9 cellular contexts compared by ENCODE assay signal in genomic region chr18:49561127-49561376, GRCh38. TPM values are rescaled to one million over a fixed set of nuclear protein-coding genes. Genes with fewer than 3 reads are reported as not detected.
DNase-seq lines count a peak whose midpoint lies in the region; ATAC-seq and TF ChIP-seq lines count a peak whose summit lies in the region.
"Had no signal": no experiment of that assay in that cellular context is flagged by ENCODE, and none has a peak within 500 bp of the region (broad histone marks: within the 10 kb centered on the region; RNA-seq: fewer than 3 reads in every experiment).

No MANE protein-coding gene starts in this region.

- no peak overlapping the region for H3K27ac Mint-ChIP-seq in osteocyte (ENCODE audit: unreplicated experiment)

- H3K9me3 Mint-ChIP-seq in osteocyte (ENCODE audit: unreplicated experiment): no peaks in the 10 kb centered on the region

- no peaks in the 10 kb centered on the region; the same call in 1 of the 2 replicates for H3F3A ChIP-seq in OCI-LY1 (ENCODE audit: insufficient read depth, low read length)

- TF ChIP-seq CTCF in OCI-LY1 (IDR thresholded peaks at IDR 0.05; ENCODE audit: low read length) (no peak), osteocyte (IDR thresholded peaks at IDR 0.05) (no peak), GM13977 (IDR thresholded peaks at IDR 0.05; ENCODE audit: extremely low read depth, insufficient read depth, missing control alignments) (no peak)

- no peaks in the 10 kb centered on the region for H3K9me3 ChIP-seq in OCI-LY1 (ENCODE audit: low read length)

- H3K27ac ChIP-seq in OCI-LY1 (ENCODE audit: low read depth, low read length, poor library complexity, severe bottlenecking): no peak overlapping the region
- H3K27ac ChIP-seq in epithelial cell of prostate: peak overlapping the region; percentile 81

- peaks cover 5% of the 10 kb centered on the region; the same call in 1 of the 2 replicates for H3K27me3 ChIP-seq in OCI-LY1 (ENCODE audit: insufficient read depth, low read length)

- H3K9ac ChIP-seq in OCI-LY1 (ENCODE audit: low read length): peak overlapping the region; percentile 78

- H3K4me1 Mint-ChIP-seq in osteocyte (ENCODE audit: unreplicated experiment): peaks cover 20% of the 10 kb centered on the region

- H3K9me2 ChIP-seq in OCI-LY1 (ENCODE audit: low read depth, low read length): no peaks in the 10 kb centered on the region

- H3K4me3 Mint-ChIP-seq in osteocyte (ENCODE audit: unreplicated experiment): peak overlapping the region; percentile 70

- H3K36me3 ChIP-seq in OCI-LY1 (ENCODE audit: insufficient read depth, low read length): peaks cover 11% of the 10 kb centered on the region

- H3K36me3 Mint-ChIP-seq in osteocyte (ENCODE audit: unreplicated experiment): no peaks in the 10 kb centered on the region

- H4K20me1 ChIP-seq in OCI-LY1 (ENCODE audit: insufficient read depth, low read length): no peaks in the 10 kb centered on the region

- H3K79me2 ChIP-seq in OCI-LY1 (ENCODE audit: insufficient read depth, low read length): peaks cover 22% of the 10 kb centered on the region

- peaks cover 43% of the 10 kb centered on the region for H3K4me1 ChIP-seq in OCI-LY1 (ENCODE audit: insufficient read depth, low read length, severe bottlenecking)

- in situ Hi-C loops in GM13977 (cut with MboI; ENCODE audit: low pct_unique_long_range_greater_than_20kb, low sequenced_read_pairs, unreplicated experiment): no loop called here

- ATAC-seq in GM19351 (IDR thresholded peaks at IDR 0.05; ENCODE audit: unreplicated experiment): no peak

- H3K4me2 ChIP-seq in OCI-LY1 (ENCODE audit: low read length): peak overlapping the region; percentile 92

- peak; percentile 59 for DNase-seq in COR-L47 (lab: John Stamatoyannopoulos, UW)
- DNase-seq in epithelial cell of prostate (ENCODE audit: low read depth, low spot score): no peak
- no peak for DNase-seq in osteocyte (ENCODE audit: extremely low spot score, unreplicated experiment)
- no peak for DNase-seq in NOMO-1 (lab: John Stamatoyannopoulos, UW; ENCODE audit: unreplicated experiment in 2 of 2)
- DNase-seq in SHP77 (lab: John Stamatoyannopoulos, UW): no peak
- DNase-seq in GM13977 (ENCODE audit: low spot score): no peak
- DNase-seq: GOT3 had no signal

- H3K4me3 ChIP-seq in OCI-LY1 (ENCODE audit: low read depth, low read length, poor library complexity, severe bottlenecking): peak overlapping the region; percentile 84

- H3K27me3 Mint-ChIP-seq in osteocyte (ENCODE audit: unreplicated experiment): peaks cover 83% of the 10 kb centered on the region

- no peak overlapping the region for H2AFZ ChIP-seq in OCI-LY1 (ENCODE audit: low read length)

RNA-seq across cellular contexts. Expression of gene LIPG, which starts 0.8 kb away (rescaled TPM):
- not detected in 2 replicates for total RNA-seq in osteocyte
